Comparison of ENCODE assay signal across 2 cellular contexts in genomic region chr1:3744646-3745045, GRCh38.
TF ChIP-seq lines count a peak whose summit lies in the region.

No MANE protein-coding gene starts in this region.

TF ChIP-seq in GM23338, 12 proteins besides CTCF, POLR2A, EP300 and RAD21 (continued from another document):
- no peak for TF ChIP-seq ZNF462 (CRISPR knock-in tag; IDR thresholded peaks at IDR 0.05)
- no peak for TF ChIP-seq STAT1 (IDR thresholded peaks at IDR 0.05; ENCODE audit: unreplicated experiment)
- no peak for TF ChIP-seq NANOG (IDR thresholded peaks at IDR 0.05; ENCODE audit: borderline replicate concordance)
- TF ChIP-seq ZNF331 (CRISPR knock-in tag; IDR thresholded peaks at IDR 0.05; ENCODE audit: low read depth), result no peak
- no peak for TF ChIP-seq POLR2AphosphoS5 (IDR thresholded peaks at IDR 0.05; ENCODE audit: low read depth)
- TF ChIP-seq ZNF114 (CRISPR knock-in tag; IDR thresholded peaks at IDR 0.05), result no peak
- no peak for TF ChIP-seq CREB1 (CRISPR knock-in tag; IDR thresholded peaks at IDR 0.05; ENCODE audit: low read depth)
- TF ChIP-seq REST (IDR thresholded peaks at IDR 0.05; ENCODE audit: unreplicated experiment), result no peak
- no peak for TF ChIP-seq EZH2phosphoT487 (IDR thresholded peaks at IDR 0.05; ENCODE audit: unreplicated experiment)
- TF ChIP-seq EZH2 (IDR thresholded peaks at IDR 0.05; ENCODE audit: low read depth, unreplicated experiment), result no peak
TF ChIP-seq in GM23338: peak in this region for 0.

TF ChIP-seq in WTC11, 78 proteins besides CTCF, POLR2A, EP300 and RAD21 (continued from another document):
- no peak for TF ChIP-seq FOXJ3 (CRISPR knock-in tag; IDR thresholded peaks at IDR 0.05; ENCODE audit: borderline replicate concordance)
- TF ChIP-seq SMAD4 (CRISPR knock-in tag; IDR thresholded peaks at IDR 0.05), result no peak
- TF ChIP-seq ZNF396 (CRISPR knock-in tag; IDR thresholded peaks at IDR 0.05; ENCODE audit: borderline replicate concordance), result no peak
- no peak for TF ChIP-seq ERG (CRISPR knock-in tag; IDR thresholded peaks at IDR 0.05)
- no peak for TF ChIP-seq OVOL2 (CRISPR knock-in tag; IDR thresholded peaks at IDR 0.05; ENCODE audit: borderline replicate concordance)
- no peak for TF ChIP-seq ZNF121 (CRISPR knock-in tag; IDR thresholded peaks at IDR 0.05)
- no peak for TF ChIP-seq PRDM15 (CRISPR knock-in tag; IDR thresholded peaks at IDR 0.05)
- no peak for TF ChIP-seq GTF2I (CRISPR knock-in tag; conservative IDR thresholded peaks at IDR 0.05)
- TF ChIP-seq TEAD4 (CRISPR knock-in tag; IDR thresholded peaks at IDR 0.05), result no peak
